ENCODE assay signal across 16 cellular contexts in genomic region chr9:115525438-115526058, GRCh38.
"Had no signal": no experiment of that assay in that cellular context is flagged by ENCODE, and none has a peak within 500 bp of the region (broad histone marks: within the 10 kb centered on the region; RNA-seq: fewer than 3 reads in every experiment).

No MANE protein-coding gene starts in this region.

- H3K36me3 ChIP-seq: brain microvascular endothelial cell, heart right ventricle, left ventricle myocardium inferior, neural progenitor cell, right atrium auricular region had no signal

- H3K27ac ChIP-seq: brain microvascular endothelial cell, coronary artery, heart right ventricle, left ventricle myocardium inferior, neural progenitor cell, right atrium auricular region had no signal

- H3K4me1 ChIP-seq: left ventricle myocardium inferior, right atrium auricular region had no signal

- H3K9me3 ChIP-seq: left ventricle myocardium inferior, right atrium auricular region had no signal

- H3K27me3 ChIP-seq: brain microvascular endothelial cell, neural progenitor cell, right atrium auricular region had no signal

- ATAC-seq: activated CD8-positive, alpha-beta memory T cell treated with anti-CD3 and anti-CD28 coated beads, Interleukin-2, amount 10 ng/mL, durations not matched to agents 7 days and 5 days; esophagus mucosa; heart right ventricle had no signal

- H3K4me3 ChIP-seq: coronary artery, heart right ventricle, left ventricle myocardium inferior, neural progenitor cell, right atrium auricular region had no signal

- DNase-seq: activated B cell treated with CpG ODN at 0.5 μM for 24 hours; activated CD4-positive, alpha-beta memory T cell treated with anti-CD3 and anti-CD28 coated beads, Interleukin-2, amount 10 ng/mL, durations not matched to agents 7 days and 5 days; activated CD4-positive, alpha-beta T cell treated with anti-CD3 and anti-CD28 coated beads for 4 hours; activated CD8-positive, alpha-beta memory T cell treated with anti-CD3 and anti-CD28 coated beads, Interleukin-2, amount 10 ng/mL, durations not matched to agents 7 days and 5 days; activated naive CD4-positive, alpha-beta T cell; anterior cingulate cortex; brain microvascular endothelial cell; heart right ventricle; left ventricle myocardium inferior; naive B cell; stimulated activated CD4-positive, alpha-beta T cell treated with anti-CD3 and anti-CD28 coated beads, Interleukin-15, amount 100 ng/mL, for 24 hours; stimulated activated CD4-positive, alpha-beta T cell treated with anti-CD3 and anti-CD28 coated beads, Interleukin-4, amount 100 ng/mL, for 1 hour had no signal

- H3K9ac ChIP-seq: neural progenitor cell had no signal
